ENCODE assay signal across 1 cellular context in the genomic region with DNA sequence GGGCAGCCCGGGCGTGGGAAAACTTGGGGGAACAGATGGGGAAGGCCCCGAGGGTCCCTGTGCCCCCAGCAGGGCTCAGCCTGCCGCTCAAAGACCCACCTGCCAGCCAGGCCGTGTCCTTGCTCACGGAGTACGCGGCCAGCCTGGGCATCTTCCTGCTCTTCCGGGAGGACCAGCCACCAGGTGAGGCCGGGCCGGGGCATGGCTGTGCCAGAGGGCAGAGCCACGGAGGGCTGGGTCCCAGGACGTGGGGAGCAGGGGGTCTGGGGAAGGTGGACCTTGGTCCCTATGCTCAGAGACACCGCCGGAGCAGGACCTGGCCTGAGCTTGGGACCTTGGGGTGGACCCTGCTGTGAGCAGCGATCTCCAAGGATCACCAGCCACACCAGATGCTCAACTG.
TF ChIP-seq lines count a peak whose summit lies in the region.

No MANE protein-coding gene starts in this region.

TF ChIP-seq in H1, 55 proteins besides CTCF, POLR2A, EP300 and RAD21:
- no peak for TF ChIP-seq EGR1 (IDR thresholded peaks at IDR 0.05; ENCODE audit: borderline replicate concordance, low read depth, low read length)
- TF ChIP-seq, protein P1, sequence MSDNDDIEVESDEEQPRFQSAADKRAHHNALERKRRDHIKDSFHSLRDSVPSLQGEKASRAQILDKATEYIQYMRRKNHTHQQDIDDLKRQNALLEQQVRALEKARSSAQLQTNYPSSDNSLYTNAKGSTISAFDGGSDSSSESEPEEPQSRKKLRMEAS (IDR thresholded peaks at IDR 0.05) = no peak
- no peak for TF ChIP-seq SP4 (IDR thresholded peaks at IDR 0.05; ENCODE audit: low read length)
- TF ChIP-seq BCL11A (IDR thresholded peaks at IDR 0.05; ENCODE audit: low read depth in 2 of 2, low read length in 2 of 2) = no peak
